Comparison of ENCODE assay signal across 19 cellular contexts in the genomic region with DNA sequence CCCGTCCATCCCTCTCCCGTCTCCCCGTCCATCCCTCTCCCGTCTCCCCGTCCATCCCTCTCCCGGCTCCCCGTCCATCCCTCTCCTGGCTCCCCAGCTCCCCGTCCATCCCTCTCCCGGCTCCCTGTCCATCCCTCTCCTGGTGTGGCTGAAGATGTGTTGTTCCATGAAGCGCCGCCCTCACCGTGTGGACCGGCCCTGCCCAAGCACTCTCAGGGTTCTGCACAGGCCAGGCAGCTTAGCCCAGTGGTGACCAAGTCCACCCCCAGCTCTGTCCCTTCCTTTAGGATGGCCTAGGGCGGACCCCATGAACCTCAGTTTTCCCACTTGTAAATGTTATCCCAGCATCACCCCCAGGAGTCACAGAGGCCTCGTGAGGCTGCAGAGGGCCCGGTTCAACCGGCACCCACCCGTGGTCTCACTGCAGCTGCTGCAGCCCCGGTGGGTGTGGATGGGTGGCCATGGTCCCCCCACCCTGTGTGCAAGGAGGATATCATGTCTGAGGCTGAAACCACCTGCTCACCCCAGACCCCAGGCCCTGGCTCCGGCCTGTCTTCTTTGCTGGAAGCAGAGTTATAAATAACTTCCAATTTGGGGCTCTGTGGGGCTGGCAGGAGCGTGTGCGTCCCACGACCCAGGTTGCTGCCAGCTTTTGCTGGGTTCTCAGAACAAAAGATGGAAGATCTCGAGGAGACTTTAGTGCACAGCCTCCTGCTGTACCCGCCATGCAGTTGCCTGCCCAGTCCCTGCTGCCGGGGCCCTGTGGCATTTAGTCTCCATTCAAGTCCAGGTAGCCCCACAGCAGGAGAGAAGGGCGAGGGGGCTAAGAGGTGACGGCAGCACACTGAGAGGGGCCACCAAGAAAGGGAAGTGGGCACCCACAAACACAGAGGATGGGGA.
A peak's percentile ranks its signal among the peaks of the same experiment; 100 is the strongest.
DNase-seq lines count a peak whose midpoint lies in the region; ATAC-seq, FAIRE-seq and TF ChIP-seq lines count a peak whose summit lies in the region.
"Had no signal": no experiment of that assay in that cellular context is flagged by ENCODE, and none has a peak within 500 bp of the region (broad histone marks: within the 10 kb centered on the region; RNA-seq: fewer than 3 reads in every experiment).

No MANE protein-coding gene starts in this region.

- H3K23ac ChIP-seq in H1 (ENCODE audit: insufficient read length) (no peak overlapping the region), neuronal stem cell (ENCODE audit: low read depth, low read length, poor library complexity) (peak overlapping the region; percentile 38)

- H3K4me3 ChIP-seq in H1 (ENCODE audit: extremely low read depth in 1 of 4, insufficient read depth in 2 of 4, low read depth in 3 of 4, low read length in 4 of 4) (no peak overlapping the region), neuronal stem cell (ENCODE audit: low read length in 2 of 2) (no peak overlapping the region)
- H3K4me3 ChIP-seq: GM23248 had no signal

- H3K27ac ChIP-seq in H1 (ENCODE audit: low read depth, low read length) (no peak overlapping the region), neuronal stem cell (replicated peaks; ENCODE audit: low read length) (no peak overlapping the region)
- H3K27ac ChIP-seq: C4-2B, GM23248 had no signal

- no peak overlapping the region for H3K4me3 Mint-ChIP-seq in central memory CD8-positive, alpha-beta T cell
- H3K4me3 Mint-ChIP-seq: CD4-positive, CD25-positive, alpha-beta regulatory T cell; CD8-positive, alpha-beta T cell; H9 had no signal

- no peak for ATAC-seq in left cardiac atrium
- no peak for ATAC-seq in central memory CD8-positive, alpha-beta T cell (replicated peaks; ENCODE audit: extremely low read depth, poor library complexity, severe bottlenecking)
- ATAC-seq: CD8-positive, alpha-beta T cell; HCT116 had no signal

- no peak for TF ChIP-seq EP300 in H1 (IDR thresholded peaks at IDR 0.05; ENCODE audit: borderline replicate concordance in 1 of 2, low read depth in 2 of 2, low read length in 2 of 2)

- no peak for TF ChIP-seq RAD21 in H1 (IDR thresholded peaks at IDR 0.05 in 1 of 2, conservative IDR thresholded peaks at IDR 0.05 in 1 of 2; ENCODE audit: low read depth in 2 of 2, low read length in 2 of 2)

- H3K27me3 ChIP-seq in H1 (replicated peaks in 1 of 4; ENCODE audit: control insufficient read depth in 3 of 4, extremely low read depth in 1 of 4, insufficient read depth in 3 of 4, low read length in 3 of 4): no peaks in the 10 kb centered on the region
- H3K27me3 ChIP-seq in neuronal stem cell (ENCODE audit: control insufficient read depth in 3 of 3, insufficient read depth in 3 of 3, low read depth in 1 of 3, low read length in 3 of 3): no peaks in the 10 kb centered on the region

- H4K91ac ChIP-seq in H1 (replicated peaks; ENCODE audit: insufficient read length, low read length) (no peak overlapping the region), neuronal stem cell (ENCODE audit: low read depth, low read length, poor library complexity) (no peak overlapping the region)

- H3K9ac ChIP-seq in H1 (replicated peaks in 1 of 4; ENCODE audit: extremely low read depth in 1 of 4, low read depth in 3 of 4, low read length in 3 of 4) (no peak overlapping the region), neuronal stem cell (ENCODE audit: low read depth, low read length, poor library complexity) (peak overlapping the region; percentile 24)
- H3K9ac ChIP-seq: GM23248 had no signal

- no peak overlapping the region for H3K18ac ChIP-seq in H1 (ENCODE audit: extremely low read depth, low read length)
- no peak overlapping the region for H3K18ac ChIP-seq in neuronal stem cell (ENCODE audit: low read length)

- POLR2A ChIA-PET in H1 (lab: Charles Lee; ENCODE audit: partially characterized antibody): interaction anchor here (0.9 kb wide), 1 partner anchor 31 kb away, joined by 3 read pairs; no protein-coding TSS in a partner anchor

- H3K9me3 ChIP-seq in H1 (ENCODE audit: insufficient read depth in 2 of 2, low read depth in 1 of 2, low read length in 1 of 2): no peaks in the 10 kb centered on the region
- H3K9me3 ChIP-seq in neuronal stem cell (replicated peaks in 1 of 2; ENCODE audit: control insufficient read depth in 2 of 2, insufficient read depth in 1 of 2, low read depth in 1 of 2, low read length in 2 of 2): no peaks in the 10 kb centered on the region
- H3K9me3 ChIP-seq: Caco-2 had no signal

- H2BK15ac ChIP-seq in H1 (ENCODE audit: low read length) (no peak overlapping the region), neuronal stem cell (ENCODE audit: low read length) (no peak overlapping the region)

- no peak overlapping the region for H2BK120ac ChIP-seq in H1 (replicated peaks; ENCODE audit: low read depth, low read length)
- no peak overlapping the region for H2BK120ac ChIP-seq in neuronal stem cell (ENCODE audit: low read depth, low read length)

- H3K36me3 ChIP-seq in H1 (ENCODE audit: control insufficient read depth in 2 of 4, insufficient read depth in 4 of 4, low read length in 3 of 4) (no peaks in the 10 kb centered on the region), neuronal stem cell (replicated peaks in 1 of 2; ENCODE audit: control insufficient read depth in 2 of 2, insufficient read depth in 2 of 2, low read length in 2 of 2) (no peaks in the 10 kb centered on the region)

- no peak overlapping the region for H4K5ac ChIP-seq in H1 (ENCODE audit: insufficient read length, low read depth, low read length)

- peak overlapping the region; percentile 51 for H3K27ac Mint-ChIP-seq in central memory CD8-positive, alpha-beta T cell (ENCODE audit: low read depth)
- H3K27ac Mint-ChIP-seq: CD4-positive, CD25-positive, alpha-beta regulatory T cell; CD8-positive, alpha-beta T cell had no signal

- H3K4ac ChIP-seq in H1 (replicated peaks; ENCODE audit: insufficient read length, low read depth, low read length) (no peak overlapping the region), neuronal stem cell (ENCODE audit: low read length) (no peak overlapping the region)

- no peaks in the 10 kb centered on the region for H3K4me1 Mint-ChIP-seq in central memory CD8-positive, alpha-beta T cell
- H3K4me1 Mint-ChIP-seq: CD4-positive, CD25-positive, alpha-beta regulatory T cell had no signal

- no peak overlapping the region for H2BK12ac ChIP-seq in H1 (ENCODE audit: low read depth, low read length)
- no peak overlapping the region for H2BK12ac ChIP-seq in neuronal stem cell (ENCODE audit: low read length)

- H4K8ac ChIP-seq in H1 (ENCODE audit: extremely low read depth, insufficient read depth, low read length): 0 out of 2 replicates have a peak overlapping the region, but pooled peaks have one; percentile 25
- H4K8ac ChIP-seq in neuronal stem cell (ENCODE audit: low read depth, low read length): no peak overlapping the region

- no peaks in the 10 kb centered on the region for H3K27me3 Mint-ChIP-seq in central memory CD8-positive, alpha-beta T cell
- H3K27me3 Mint-ChIP-seq: CD4-positive, CD25-positive, alpha-beta regulatory T cell had no signal

- 78% methylated on average over 17 of the region's 28 CpGs; no CpG with 5 or more reads in 1 of the 2 experiments for WGBS in H1 (ENCODE audit: extremely low coverage in 1 of 2, insufficient coverage in 1 of 2, insufficient read length in 1 of 2, insufficient replicate concordance in 2 of 2, low coverage in 1 of 2, low lambda C conversion rate in 2 of 2, missing lambda C conversion rate in 1 of 2), 2 experiments
- 100% methylated on average over 2 of the region's 28 CpGs; no CpG with 5 or more reads in 1 of the 2 donors for WGBS in neuronal stem cell (ENCODE audit: extremely low coverage in 2 of 2, insufficient read length in 2 of 2, insufficient replicate concordance in 1 of 2), 2 donors

- no peaks in the 10 kb centered on the region for H3K23me2 ChIP-seq in H1 (ENCODE audit: low read depth, low read length)

- no peak overlapping the region for H3K14ac ChIP-seq in H1 (ENCODE audit: insufficient read length)
- H3K14ac ChIP-seq in neuronal stem cell (ENCODE audit: low read length): no peak overlapping the region

- H3K4me1 ChIP-seq in H1 (replicated peaks in 1 of 4; ENCODE audit: control insufficient read depth in 3 of 4, insufficient read depth in 4 of 4, low read length in 3 of 4): peaks cover 0 to 4% (median 2%) of the 10 kb centered on the region in 4 experiments; a peak in 3 of 7 replicates
- H3K4me1 ChIP-seq in neuronal stem cell (ENCODE audit: control insufficient read depth in 2 of 2, insufficient read depth in 1 of 2, low read depth in 1 of 2, low read length in 2 of 2): no peaks in the 10 kb centered on the region
- H3K4me1 ChIP-seq: Caco-2 had no signal

- H2AK5ac ChIP-seq in H1 (ENCODE audit: low read depth, low read length): no peak overlapping the region
- no peak overlapping the region for H2AK5ac ChIP-seq in neuronal stem cell (ENCODE audit: low read depth, low read length)

- H2BK20ac ChIP-seq in H1 (ENCODE audit: low read length): no peak overlapping the region

- no peaks in the 10 kb centered on the region for H3K9me3 Mint-ChIP-seq in central memory CD8-positive, alpha-beta T cell
- H3K9me3 Mint-ChIP-seq: CD8-positive, alpha-beta T cell; H9 had no signal

- CTCF ChIA-PET in H1 (lab: Charles Lee; ENCODE audit: partially characterized antibody): interaction anchor here (1.7 kb wide), 1 partner anchor 19 kb away, joined by 5 read pairs; no protein-coding TSS in a partner anchor

- H3K4me2 ChIP-seq in H1 (ENCODE audit: insufficient read depth in 1 of 2, low read depth in 2 of 2, low read length in 2 of 2): no peak overlapping the region
- H3K4me2 ChIP-seq in neuronal stem cell (ENCODE audit: insufficient read depth, low read length, poor library complexity, severe bottlenecking): no peak overlapping the region

- H3K79me1 ChIP-seq in H1 (ENCODE audit: low read depth, low read length) (no peaks in the 10 kb centered on the region), neuronal stem cell (ENCODE audit: low read depth, low read length) (peaks cover 3% of the 10 kb centered on the region)

- TF ChIP-seq POLR2A in H1 (IDR thresholded peaks at IDR 0.05; ENCODE audit: control extremely low read depth in 1 of 2, low read depth in 2 of 2, low read length in 2 of 2): no peak

- TF ChIP-seq CTCF in H1 (IDR thresholded peaks at IDR 0.05; ENCODE audit: control extremely low read depth in 1 of 3, insufficient read depth in 1 of 3, low read depth in 1 of 3, low read length in 3 of 3): no peak

- no peak overlapping the region for H3K56ac ChIP-seq in H1 (replicated peaks; ENCODE audit: insufficient read length, low read depth, low read length)

- intact Hi-C loops in left cardiac atrium (cut with DNase I) (no loop called here), cardiac septum (cut with DNase I) (no loop called here)

- H3K36me3 Mint-ChIP-seq in central memory CD8-positive, alpha-beta T cell (ENCODE audit: insufficient read depth): no peaks in the 10 kb centered on the region
- H3K36me3 Mint-ChIP-seq: CD4-positive, CD25-positive, alpha-beta regulatory T cell; CD8-positive, alpha-beta T cell had no signal

- no peak for FAIRE-seq in H1 (lab: Jason Lieb, UNC)
- FAIRE-seq: G401.6, GM12892, GM19239 had no signal

- H2AFZ ChIP-seq in H1 (ENCODE audit: low read length) (no peak overlapping the region), neuronal stem cell (ENCODE audit: low read length) (no peak overlapping the region)
- H2AFZ ChIP-seq: GM23248 had no signal

- DNase-seq in left cardiac atrium (peak; percentile 12), cardiac septum (ENCODE audit: low spot score) (no peak), H1 (ENCODE audit: low read depth in 1 of 2, low spot score in 2 of 2) (no peak), neuronal stem cell (ENCODE audit: low spot score) (no peak), NOMO-1 treated with DMSO at 0.1 percent for 48 hours (lab: John Stamatoyannopoulos, UW; ENCODE audit: unreplicated experiment) (no peak), NCI-H1694 treated with DMSO at 0.1 percent for 48 hours (lab: John Stamatoyannopoulos, UW) (no peak)
- DNase-seq in central memory CD8-positive, alpha-beta T cell (ENCODE audit: low spot score in 2 of 2): no peak
- DNase-seq: Caco-2; CD4-positive, CD25-positive, alpha-beta regulatory T cell; CD8-positive, alpha-beta T cell; DMS153; DND-41; GM23248; H9 had no signal

- H4K20me1 ChIP-seq in H1 (replicated peaks in 1 of 2; ENCODE audit: control insufficient read depth in 1 of 2, insufficient read depth in 2 of 2, low read length in 2 of 2): no peaks in the 10 kb centered on the region

- H2BK5ac ChIP-seq in H1 (ENCODE audit: low read depth, low read length): no peak overlapping the region
- no peak overlapping the region for H2BK5ac ChIP-seq in neuronal stem cell (ENCODE audit: low read length)

- H3K79me2 ChIP-seq in H1 (ENCODE audit: control insufficient read depth in 1 of 2, insufficient read depth in 2 of 2, low read length in 2 of 2): no peaks in the 10 kb centered on the region
